In the genomic region with DNA sequence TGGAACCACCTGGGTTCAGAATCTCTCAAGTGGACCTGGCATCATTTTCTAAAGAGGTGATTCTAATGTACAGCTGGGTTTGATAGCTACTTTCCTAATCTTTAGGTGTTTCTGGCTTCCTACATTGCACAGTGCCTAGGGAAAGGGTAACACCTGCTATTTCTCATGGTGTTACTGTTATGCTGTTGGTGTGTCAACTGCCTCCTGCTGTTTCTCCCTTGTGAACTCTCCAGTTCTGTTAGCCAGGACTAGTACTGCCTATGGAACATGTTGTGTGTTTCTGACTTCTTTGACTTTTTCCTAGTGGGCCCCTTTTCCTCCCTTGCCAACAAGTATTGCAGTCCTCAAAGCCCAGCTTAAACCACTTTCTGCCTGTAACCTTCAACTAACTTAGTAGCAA, we compare ENCODE assay signal across 25 cellular contexts. TPM values are rescaled to one million over a fixed set of nuclear protein-coding genes. Genes with fewer than 3 reads are reported as not detected.
"Had no signal": no experiment of that assay in that cellular context is flagged by ENCODE, and none has a peak within 500 bp of the region (broad histone marks: within the 10 kb centered on the region; RNA-seq: fewer than 3 reads in every experiment).

No MANE protein-coding gene starts in this region.

- H3K4me3 ChIP-seq: adrenal gland, gastroesophageal sphincter, hepatocyte, mucosa of descending colon, testis, transverse colon had no signal

- DNase-seq: activated CD4-positive, alpha-beta T cell treated with anti-CD3 and anti-CD28 coated beads for 48 hours; activated CD4-positive, alpha-beta T cell treated with anti-CD3 and anti-CD28 coated beads, Interleukin-2, amount 50 U/mL, for 48 hours; activated CD8-positive, alpha-beta memory T cell treated with anti-CD3 and anti-CD28 coated beads for 24 hours; activated effector memory CD4-positive, alpha-beta T cell treated with Interleukin-2 at 50 U/mL for 16 hours; activated naive CD4-positive, alpha-beta T cell treated with anti-CD3 and anti-CD28 coated beads for 36 hours; activated naive CD8-positive, alpha-beta T cell treated with anti-CD3 and anti-CD28 coated beads for 36 hours; adrenal gland; aorta; cortex of kidney; effector memory CD8-positive, alpha-beta T cell; islet precursor cell; left ventricle myocardium superior; mucosa of descending colon; posterior cingulate gyrus; right cardiac atrium; stimulated activated CD4-positive, alpha-beta T cell treated with anti-CD3 and anti-CD28 coated beads, Interleukin-2, amount 100 ng/mL, for 48 hours; stimulated activated naive CD8-positive, alpha-beta T cell treated with anti-CD3 and anti-CD28 coated beads, Interleukin-15, Interleukin-2, amounts not matched to agents 100 U/mL and 50 U/mL, for 24 hours; T-helper 9 cell; testis; transverse colon had no signal

- H2AFZ ChIP-seq: hepatocyte had no signal

- H3K27me3 ChIP-seq: adrenal gland, gastroesophageal sphincter, testis had no signal

- H3K4me1 ChIP-seq: testis had no signal

- H3K27ac ChIP-seq: gastroesophageal sphincter, hepatocyte, testis, transverse colon, VCaP had no signal

- ATAC-seq: activated CD4-positive, CD25-positive, alpha-beta regulatory T cell treated with anti-CD3 and anti-CD28 coated beads, Interleukin-2, amount 50 U/mL, for 24 hours; effector memory CD8-positive, alpha-beta T cell; gastroesophageal sphincter; left ventricle myocardium superior; mucosa of descending colon; natural killer cell treated with Interleukin-12 subunit alpha and Interleukin-12 subunit beta and Interleukin-15 and Interleukin-18, amount 100 ng/mL, for 72 hours; right cardiac atrium; stimulated activated naive CD8-positive, alpha-beta T cell treated with anti-CD3 and anti-CD28 coated beads, Interleukin-15, Interleukin-2, amounts not matched to agents 100 U/mL and 50 U/mL, for 24 hours had no signal

- H3K36me3 ChIP-seq: adrenal gland, gastroesophageal sphincter, transverse colon had no signal

- H3K4me2 ChIP-seq: hepatocyte had no signal

- H3K9me3 ChIP-seq: adrenal gland, gastroesophageal sphincter, mucosa of descending colon, testis, transverse colon had no signal

RNA-seq across cellular contexts. Expression of a gene that starts 5.5 kb away (rescaled TPM):
- total RNA-seq: activated naive CD4-positive, alpha-beta T cell treated with anti-CD3 and anti-CD28 coated beads for 36 hours; activated naive CD8-positive, alpha-beta T cell treated with anti-CD3 and anti-CD28 coated beads for 36 hours had no signal
